Comparison of ENCODE assay signal across 1 cellular context in the genomic region with DNA sequence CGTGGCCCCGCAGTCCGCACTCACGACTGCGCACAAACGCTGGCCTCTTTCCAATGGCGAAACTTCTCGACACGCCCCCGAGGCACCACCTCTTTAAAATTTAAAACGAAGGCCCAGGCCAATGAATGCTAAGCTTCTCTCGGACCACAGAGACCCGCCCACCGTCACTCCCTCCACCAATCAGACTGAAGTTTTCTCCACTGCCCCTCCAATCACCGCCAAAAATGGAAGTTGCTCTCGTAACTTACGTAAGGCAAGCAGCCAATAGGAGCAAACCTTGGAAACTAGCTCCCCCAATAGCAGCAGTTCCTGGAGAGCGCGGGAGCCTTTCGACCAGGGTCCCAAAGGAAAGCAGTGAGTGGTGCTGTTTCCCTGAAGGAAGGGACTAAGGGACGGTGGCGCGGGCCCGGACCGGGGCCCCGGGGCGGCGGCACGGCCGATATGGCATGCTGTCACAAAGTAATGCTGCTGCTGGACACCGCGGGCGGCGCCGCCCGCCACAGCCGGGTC.
TF ChIP-seq lines count a peak whose summit lies in the region.

A gene with protein sequence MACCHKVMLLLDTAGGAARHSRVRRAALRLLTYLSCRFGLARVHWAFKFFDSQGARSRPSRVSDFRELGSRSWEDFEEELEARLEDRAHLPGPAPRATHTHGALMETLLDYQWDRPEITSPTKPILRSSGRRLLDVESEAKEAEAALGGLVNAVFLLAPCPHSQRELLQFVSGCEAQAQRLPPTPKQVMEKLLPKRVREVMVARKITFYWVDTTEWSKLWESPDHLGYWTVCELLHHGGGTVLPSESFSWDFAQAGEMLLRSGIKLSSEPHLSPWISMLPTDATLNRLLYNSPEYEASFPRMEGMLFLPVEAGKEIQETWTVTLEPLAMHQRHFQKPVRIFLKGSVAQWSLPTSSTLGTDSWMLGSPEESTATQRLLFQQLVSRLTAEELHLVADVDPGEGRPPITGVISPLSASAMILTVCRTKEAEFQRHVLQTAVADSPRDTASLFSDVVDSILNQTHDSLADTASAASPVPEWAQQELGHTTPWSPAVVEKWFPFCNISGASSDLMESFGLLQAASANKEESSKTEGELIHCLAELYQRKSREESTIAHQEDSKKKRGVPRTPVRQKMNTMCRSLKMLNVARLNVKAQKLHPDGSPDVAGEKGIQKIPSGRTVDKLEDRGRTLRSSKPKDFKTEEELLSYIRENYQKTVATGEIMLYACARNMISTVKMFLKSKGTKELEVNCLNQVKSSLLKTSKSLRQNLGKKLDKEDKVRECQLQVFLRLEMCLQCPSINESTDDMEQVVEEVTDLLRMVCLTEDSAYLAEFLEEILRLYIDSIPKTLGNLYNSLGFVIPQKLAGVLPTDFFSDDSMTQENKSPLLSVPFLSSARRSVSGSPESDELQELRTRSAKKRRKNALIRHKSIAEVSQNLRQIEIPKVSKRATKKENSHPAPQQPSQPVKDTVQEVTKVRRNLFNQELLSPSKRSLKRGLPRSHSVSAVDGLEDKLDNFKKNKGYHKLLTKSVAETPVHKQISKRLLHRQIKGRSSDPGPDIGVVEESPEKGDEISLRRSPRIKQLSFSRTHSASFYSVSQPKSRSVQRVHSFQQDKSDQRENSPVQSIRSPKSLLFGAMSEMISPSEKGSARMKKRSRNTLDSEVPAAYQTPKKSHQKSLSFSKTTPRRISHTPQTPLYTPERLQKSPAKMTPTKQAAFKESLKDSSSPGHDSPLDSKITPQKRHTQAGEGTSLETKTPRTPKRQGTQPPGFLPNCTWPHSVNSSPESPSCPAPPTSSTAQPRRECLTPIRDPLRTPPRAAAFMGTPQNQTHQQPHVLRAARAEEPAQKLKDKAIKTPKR (N-terminal part only) (plus strand): TSS at position 324 of the 510 bp plus-strand sequence. CDS start 118 bp downstream, at position 442.

TF ChIP-seq in HepG2, 621 proteins besides CTCF, POLR2A, EP300 and RAD21 (continued from another document and continues in another):
- peak; percentile 68; the same call in 1 of the 2 replicates for TF ChIP-seq ZFYVE20 (CRISPR knock-in tag; IDR thresholded peaks at IDR 0.05; ENCODE audit: borderline replicate concordance, low read depth)
- TF ChIP-seq ZNF562 (CRISPR knock-in tag; IDR thresholded peaks at IDR 0.05; ENCODE audit: borderline replicate concordance), result no peak
- TF ChIP-seq, protein P1, sequence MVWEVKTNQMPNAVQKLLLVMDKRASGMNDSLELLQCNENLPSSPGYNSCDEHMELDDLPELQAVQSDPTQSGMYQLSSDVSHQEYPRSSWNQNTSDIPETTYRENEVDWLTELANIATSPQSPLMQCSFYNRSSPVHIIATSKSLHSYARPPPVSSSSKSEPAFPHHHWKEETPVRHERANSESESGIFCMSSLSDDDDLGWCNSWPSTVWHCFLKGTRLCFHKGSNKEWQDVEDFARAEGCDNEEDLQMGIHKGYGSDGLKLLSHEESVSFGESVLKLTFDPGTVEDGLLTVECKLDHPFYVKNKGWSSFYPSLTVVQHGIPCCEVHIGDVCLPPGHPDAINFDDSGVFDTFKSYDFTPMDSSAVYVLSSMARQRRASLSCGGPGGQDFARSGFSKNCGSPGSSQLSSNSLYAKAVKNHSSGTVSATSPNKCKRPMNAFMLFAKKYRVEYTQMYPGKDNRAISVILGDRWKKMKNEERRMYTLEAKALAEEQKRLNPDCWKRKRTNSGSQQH (CRISPR knock-in tag; IDR thresholded peaks at IDR 0.05; ENCODE audit: low read depth), result peak; percentile 97
- TF ChIP-seq ZNF235 (CRISPR knock-in tag; IDR thresholded peaks at IDR 0.05; ENCODE audit: borderline replicate concordance), result no peak
- TF ChIP-seq ZNF354B (CRISPR knock-in tag; IDR thresholded peaks at IDR 0.05), result peak; percentile 99
- TF ChIP-seq ZNF761 (CRISPR knock-in tag; conservative IDR thresholded peaks at IDR 0.05), result no peak
- no peak for TF ChIP-seq ZNF703 (CRISPR knock-in tag; IDR thresholded peaks at IDR 0.05; ENCODE audit: borderline replicate concordance)
- no peak for TF ChIP-seq SMAD9 (CRISPR knock-in tag; IDR thresholded peaks at IDR 0.05)
- TF ChIP-seq ZNF788 (CRISPR knock-in tag; IDR thresholded peaks at IDR 0.05; ENCODE audit: borderline replicate concordance), result no peak; the same call in 1 of the 2 replicates
- TF ChIP-seq ZNF652 (CRISPR knock-in tag; IDR thresholded peaks at IDR 0.05; ENCODE audit: borderline replicate concordance, low read depth), result no peak
- TF ChIP-seq REXO4 (CRISPR knock-in tag; IDR thresholded peaks at IDR 0.05; ENCODE audit: borderline replicate concordance), result no peak; the same call in 1 of the 2 replicates
- TF ChIP-seq MZF1 (CRISPR knock-in tag; IDR thresholded peaks at IDR 0.05; ENCODE audit: borderline replicate concordance), result no peak
- TF ChIP-seq, protein P2, sequence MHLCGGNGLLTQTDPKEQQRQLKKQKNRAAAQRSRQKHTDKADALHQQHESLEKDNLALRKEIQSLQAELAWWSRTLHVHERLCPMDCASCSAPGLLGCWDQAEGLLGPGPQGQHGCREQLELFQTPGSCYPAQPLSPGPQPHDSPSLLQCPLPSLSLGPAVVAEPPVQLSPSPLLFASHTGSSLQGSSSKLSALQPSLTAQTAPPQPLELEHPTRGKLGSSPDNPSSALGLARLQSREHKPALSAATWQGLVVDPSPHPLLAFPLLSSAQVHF (CRISPR knock-in tag; IDR thresholded peaks at IDR 0.05), result peak; percentile 96
- TF ChIP-seq, protein P3, sequence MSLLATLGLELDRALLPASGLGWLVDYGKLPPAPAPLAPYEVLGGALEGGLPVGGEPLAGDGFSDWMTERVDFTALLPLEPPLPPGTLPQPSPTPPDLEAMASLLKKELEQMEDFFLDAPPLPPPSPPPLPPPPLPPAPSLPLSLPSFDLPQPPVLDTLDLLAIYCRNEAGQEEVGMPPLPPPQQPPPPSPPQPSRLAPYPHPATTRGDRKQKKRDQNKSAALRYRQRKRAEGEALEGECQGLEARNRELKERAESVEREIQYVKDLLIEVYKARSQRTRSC (CRISPR knock-in tag; IDR thresholded peaks at IDR 0.05; ENCODE audit: low read depth), result 0 out of 2 replicates have a peak, but pooled peaks have one; percentile 60
- TF ChIP-seq HDAC1 (CRISPR knock-in tag; IDR thresholded peaks at IDR 0.05), result peak; percentile 98
- TF ChIP-seq MAFK (conservative IDR thresholded peaks at IDR 0.05 in 1 of 2, IDR thresholded peaks at IDR 0.05 in 1 of 2; ENCODE audit: low read length in 2 of 2), result no peak
- no peak for TF ChIP-seq ZNF777 (CRISPR knock-in tag; IDR thresholded peaks at IDR 0.05)
- TF ChIP-seq TBL1XR1 (IDR thresholded peaks at IDR 0.05; ENCODE audit: borderline replicate concordance, low read length, partially characterized antibody), result no peak
- TF ChIP-seq, protein P4, sequence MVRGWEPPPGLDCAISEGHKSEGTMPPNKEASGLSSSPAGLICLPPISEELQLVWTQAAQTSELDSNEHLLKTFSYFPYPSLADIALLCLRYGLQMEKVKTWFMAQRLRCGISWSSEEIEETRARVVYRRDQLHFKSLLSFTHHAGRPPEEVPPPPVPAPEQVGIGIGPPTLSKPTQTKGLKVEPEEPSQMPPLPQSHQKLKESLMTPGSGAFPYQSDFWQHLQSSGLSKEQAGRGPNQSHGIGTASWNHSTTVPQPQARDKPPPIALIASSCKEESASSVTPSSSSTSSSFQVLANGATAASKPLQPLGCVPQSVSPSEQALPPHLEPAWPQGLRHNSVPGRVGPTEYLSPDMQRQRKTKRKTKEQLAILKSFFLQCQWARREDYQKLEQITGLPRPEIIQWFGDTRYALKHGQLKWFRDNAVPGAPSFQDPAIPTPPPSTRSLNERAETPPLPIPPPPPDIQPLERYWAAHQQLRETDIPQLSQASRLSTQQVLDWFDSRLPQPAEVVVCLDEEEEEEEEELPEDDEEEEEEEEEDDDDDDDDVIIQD (CRISPR knock-in tag; IDR thresholded peaks at IDR 0.05; ENCODE audit: low read depth), result peak; percentile 75; the same call in 1 of the 2 replicates
- 0 out of 2 replicates have a peak, but pooled peaks have one; percentile 3 for TF ChIP-seq RXRB (CRISPR knock-in tag; IDR thresholded peaks at IDR 0.05; ENCODE audit: borderline replicate concordance)
- no peak for TF ChIP-seq ARHGAP35 (CRISPR knock-in tag; IDR thresholded peaks at IDR 0.05; ENCODE audit: borderline replicate concordance)
- peak; percentile 56; the same call in 1 of the 2 replicates for TF ChIP-seq ZNF430 (CRISPR knock-in tag; IDR thresholded peaks at IDR 0.05)
- no peak for TF ChIP-seq KAT7 (CRISPR knock-in tag; IDR thresholded peaks at IDR 0.05; ENCODE audit: borderline replicate concordance)
- no peak for TF ChIP-seq ZNF567 (CRISPR knock-in tag; IDR thresholded peaks at IDR 0.05; ENCODE audit: borderline replicate concordance)
- TF ChIP-seq ATAD3A (CRISPR knock-in tag; IDR thresholded peaks at IDR 0.05), result no peak
- TF ChIP-seq, protein P5, sequence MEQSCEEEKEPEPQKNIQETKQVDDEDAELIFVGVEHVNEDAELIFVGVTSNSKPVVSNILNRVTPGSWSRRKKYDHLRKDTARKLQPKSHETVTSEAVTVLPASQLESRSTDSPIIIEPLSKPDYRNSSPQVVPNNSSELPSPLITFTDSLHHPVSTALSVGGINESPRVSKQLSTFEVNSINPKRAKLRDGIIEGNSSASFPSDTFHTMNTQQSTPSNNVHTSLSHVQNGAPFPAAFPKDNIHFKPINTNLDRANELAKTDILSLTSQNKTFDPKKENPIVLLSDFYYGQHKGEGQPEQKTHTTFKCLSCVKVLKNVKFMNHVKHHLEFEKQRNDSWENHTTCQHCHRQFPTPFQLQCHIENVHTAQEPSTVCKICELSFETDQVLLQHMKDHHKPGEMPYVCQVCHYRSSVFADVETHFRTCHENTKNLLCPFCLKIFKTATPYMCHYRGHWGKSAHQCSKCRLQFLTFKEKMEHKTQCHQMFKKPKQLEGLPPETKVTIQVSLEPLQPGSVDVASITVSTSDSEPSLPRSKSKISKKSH (CRISPR knock-in tag; IDR thresholded peaks at IDR 0.05; ENCODE audit: borderline replicate concordance), result no peak
- no peak for TF ChIP-seq HNRNPL (IDR thresholded peaks at IDR 0.05; ENCODE audit: low read depth, low read length)
- no peak for TF ChIP-seq TCF12 (IDR thresholded peaks at IDR 0.05)
- no peak for TF ChIP-seq TCF12 (CRISPR knock-in tag; IDR thresholded peaks at IDR 0.05)
- TF ChIP-seq ZSCAN22 (CRISPR knock-in tag; IDR thresholded peaks at IDR 0.05), result no peak
- TF ChIP-seq NR3C1 (CRISPR knock-in tag; IDR thresholded peaks at IDR 0.05), result no peak
- TF ChIP-seq, protein P6, sequence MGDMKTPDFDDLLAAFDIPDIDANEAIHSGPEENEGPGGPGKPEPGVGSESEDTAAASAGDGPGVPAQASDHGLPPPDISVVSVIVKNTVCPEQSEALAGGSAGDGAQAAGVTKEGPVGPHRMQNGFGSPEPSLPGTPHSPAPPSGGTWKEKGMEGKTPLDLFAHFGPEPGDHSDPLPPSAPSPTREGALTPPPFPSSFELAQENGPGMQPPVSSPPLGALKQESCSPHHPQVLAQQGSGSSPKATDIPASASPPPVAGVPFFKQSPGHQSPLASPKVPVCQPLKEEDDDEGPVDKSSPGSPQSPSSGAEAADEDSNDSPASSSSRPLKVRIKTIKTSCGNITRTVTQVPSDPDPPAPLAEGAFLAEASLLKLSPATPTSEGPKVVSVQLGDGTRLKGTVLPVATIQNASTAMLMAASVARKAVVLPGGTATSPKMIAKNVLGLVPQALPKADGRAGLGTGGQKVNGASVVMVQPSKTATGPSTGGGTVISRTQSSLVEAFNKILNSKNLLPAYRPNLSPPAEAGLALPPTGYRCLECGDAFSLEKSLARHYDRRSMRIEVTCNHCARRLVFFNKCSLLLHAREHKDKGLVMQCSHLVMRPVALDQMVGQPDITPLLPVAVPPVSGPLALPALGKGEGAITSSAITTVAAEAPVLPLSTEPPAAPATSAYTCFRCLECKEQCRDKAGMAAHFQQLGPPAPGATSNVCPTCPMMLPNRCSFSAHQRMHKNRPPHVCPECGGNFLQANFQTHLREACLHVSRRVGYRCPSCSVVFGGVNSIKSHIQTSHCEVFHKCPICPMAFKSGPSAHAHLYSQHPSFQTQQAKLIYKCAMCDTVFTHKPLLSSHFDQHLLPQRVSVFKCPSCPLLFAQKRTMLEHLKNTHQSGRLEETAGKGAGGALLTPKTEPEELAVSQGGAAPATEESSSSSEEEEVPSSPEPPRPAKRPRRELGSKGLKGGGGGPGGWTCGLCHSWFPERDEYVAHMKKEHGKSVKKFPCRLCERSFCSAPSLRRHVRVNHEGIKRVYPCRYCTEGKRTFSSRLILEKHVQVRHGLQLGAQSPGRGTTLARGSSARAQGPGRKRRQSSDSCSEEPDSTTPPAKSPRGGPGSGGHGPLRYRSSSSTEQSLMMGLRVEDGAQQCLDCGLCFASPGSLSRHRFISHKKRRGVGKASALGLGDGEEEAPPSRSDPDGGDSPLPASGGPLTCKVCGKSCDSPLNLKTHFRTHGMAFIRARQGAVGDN (CRISPR knock-in tag; IDR thresholded peaks at IDR 0.05), result 0 out of 2 replicates have a peak, but pooled peaks have one; percentile 26
- TF ChIP-seq, protein P7, sequence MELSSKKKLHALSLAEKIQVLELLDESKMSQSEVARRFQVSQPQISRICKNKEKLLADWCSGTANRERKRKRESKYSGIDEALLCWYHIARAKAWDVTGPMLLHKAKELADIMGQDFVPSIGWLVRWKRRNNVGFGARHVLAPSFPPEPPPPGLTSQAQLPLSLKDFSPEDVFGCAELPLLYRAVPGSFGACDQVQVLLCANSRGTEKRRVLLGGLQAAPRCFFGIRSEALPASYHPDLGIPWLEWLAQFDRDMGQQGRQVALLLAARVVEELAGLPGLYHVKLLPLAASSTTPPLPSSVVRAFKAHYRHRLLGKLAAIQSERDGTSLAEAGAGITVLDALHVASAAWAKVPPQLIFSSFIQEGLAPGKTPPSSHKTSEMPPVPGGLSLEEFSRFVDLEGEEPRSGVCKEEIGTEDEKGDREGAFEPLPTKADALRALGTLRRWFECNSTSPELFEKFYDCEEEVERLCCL (CRISPR knock-in tag; IDR thresholded peaks at IDR 0.05; ENCODE audit: borderline replicate concordance), result no peak
- TF ChIP-seq CENPX (CRISPR knock-in tag; IDR thresholded peaks at IDR 0.05), result no peak
- no peak for TF ChIP-seq KLF6 (CRISPR knock-in tag; IDR thresholded peaks at IDR 0.05)
- peak; percentile 87 for TF ChIP-seq REPIN1 (CRISPR knock-in tag; IDR thresholded peaks at IDR 0.05; ENCODE audit: borderline replicate concordance, low read depth)
- TF ChIP-seq ZC3H13 (CRISPR knock-in tag; IDR thresholded peaks at IDR 0.05), result peak; percentile 85; the same call in 1 of the 2 replicates
- TF ChIP-seq KLF15 (CRISPR knock-in tag; IDR thresholded peaks at IDR 0.05; ENCODE audit: borderline replicate concordance), result no peak
- TF ChIP-seq ZNF441 (CRISPR knock-in tag; IDR thresholded peaks at IDR 0.05; ENCODE audit: borderline replicate concordance), result no peak
- TF ChIP-seq, protein P8, sequence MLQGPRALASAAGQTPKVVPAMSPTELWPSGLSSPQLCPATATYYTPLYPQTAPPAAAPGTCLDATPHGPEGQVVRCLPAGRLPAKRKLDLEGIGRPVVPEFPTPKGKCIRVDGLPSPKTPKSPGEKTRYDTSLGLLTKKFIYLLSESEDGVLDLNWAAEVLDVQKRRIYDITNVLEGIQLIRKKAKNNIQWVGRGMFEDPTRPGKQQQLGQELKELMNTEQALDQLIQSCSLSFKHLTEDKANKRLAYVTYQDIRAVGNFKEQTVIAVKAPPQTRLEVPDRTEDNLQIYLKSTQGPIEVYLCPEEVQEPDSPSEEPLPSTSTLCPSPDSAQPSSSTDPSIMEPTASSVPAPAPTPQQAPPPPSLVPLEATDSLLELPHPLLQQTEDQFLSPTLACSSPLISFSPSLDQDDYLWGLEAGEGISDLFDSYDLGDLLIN (CRISPR knock-in tag; IDR thresholded peaks at IDR 0.05; ENCODE audit: borderline replicate concordance), result peak; percentile 70; the same call in 1 of the 2 replicates
- TF ChIP-seq HDAC2 (CRISPR knock-in tag; IDR thresholded peaks at IDR 0.05), result no peak
- TF ChIP-seq ZNF782 (CRISPR knock-in tag; IDR thresholded peaks at IDR 0.05; ENCODE audit: borderline replicate concordance), result no peak
